In genomic region chr9:122219856-122220672, GRCh38 we compare ENCODE assay signal across 11 cellular contexts. TPM values are rescaled to one million over a fixed set of nuclear protein-coding genes. Genes with fewer than 3 reads are reported as not detected.
DNase-seq lines count a peak whose midpoint lies in the region; ATAC-seq and TF ChIP-seq lines count a peak whose summit lies in the region.
"Had no signal": no experiment of that assay in that cellular context is flagged by ENCODE, and none has a peak within 500 bp of the region (broad histone marks: within the 10 kb centered on the region; RNA-seq: fewer than 3 reads in every experiment).

No MANE protein-coding gene starts in this region.

- no peaks in the 10 kb centered on the region for H3K36me3 ChIP-seq in HAP-1 (replicated peaks)

- H3K4me3 ChIP-seq in HAP-1, result no peak overlapping the region

- H3K4me1 ChIP-seq in HAP-1, result no peaks in the 10 kb centered on the region

- H3K36me3 Mint-ChIP-seq in activated naive CD8-positive, alpha-beta T cell, result peaks cover 2% of the 10 kb centered on the region

- DNase-seq in GM13977 (ENCODE audit: low spot score) (peak; percentile 36), left ventricle myocardium superior (no peak), posterior vena cava (ENCODE audit: low spot score) (peak; percentile 79), DMS79 (lab: John Stamatoyannopoulos, UW) (no peak), HAP-1 (ENCODE audit: low spot score in 2 of 2) (no peak), NCI-H128 (lab: John Stamatoyannopoulos, UW; ENCODE audit: unreplicated experiment) (no peak)
- DNase-seq: activated CD4-positive, CD25-positive, alpha-beta regulatory T cell treated with anti-CD3 and anti-CD28 coated beads, Interleukin-2, amount 50 U/mL, for 72 hours; caudate nucleus; stimulated activated CD4-positive, alpha-beta T cell treated with anti-CD3 and anti-CD28 coated beads, Interleukin-2, amount 100 ng/mL, for 24 hours had no signal

- ATAC-seq in left ventricle myocardium superior, result peak; percentile 29
- ATAC-seq in GM19023 (IDR thresholded peaks at IDR 0.05; ENCODE audit: unreplicated experiment), result no peak

- intact Hi-C loops in left ventricle myocardium superior (cut with micrococcal nuclease), result no loop called here
- intact Hi-C loops in posterior vena cava (cut with DNase I), result no loop called here

- H3K27me3 ChIP-seq in HAP-1 (ENCODE audit: low read depth), result peaks cover 23% of the 10 kb centered on the region

- peaks cover 25% of the 10 kb centered on the region for H3K4me1 Mint-ChIP-seq in activated naive CD8-positive, alpha-beta T cell (ENCODE audit: low read depth)

- H3K4me3 Mint-ChIP-seq in activated naive CD8-positive, alpha-beta T cell, result peak overlapping the region; percentile 79

- H3K27me3 Mint-ChIP-seq in activated naive CD8-positive, alpha-beta T cell, result peaks cover 54% of the 10 kb centered on the region

- in situ Hi-C loops in GM13977 (cut with MboI; ENCODE audit: low pct_unique_long_range_greater_than_20kb, low sequenced_read_pairs, unreplicated experiment), result no loop called here
- in situ Hi-C loops in HAP-1 (cut with MboI; ENCODE audit: low sequenced_read_pairs), result no loop called here

- TF ChIP-seq CTCF in GM13977 (IDR thresholded peaks at IDR 0.05; ENCODE audit: extremely low read depth, insufficient read depth, missing control alignments), result no peak

- H3K9me3 Mint-ChIP-seq in activated naive CD8-positive, alpha-beta T cell (ENCODE audit: low read depth), result no peaks in the 10 kb centered on the region

- H3K9me3 ChIP-seq in HAP-1, result no peaks in the 10 kb centered on the region; the same call in 1 of the 2 replicates

- H3K27ac Mint-ChIP-seq in activated naive CD8-positive, alpha-beta T cell, result no peak overlapping the region

RNA-seq across cellular contexts. Expression of gene LHX6, which starts 8.7 kb away (rescaled TPM):
- total RNA-seq in left ventricle myocardium superior (8.0 TPM), posterior vena cava (10 to 100 TPM in 1 of 2 donors, 1 to 10 TPM in 1; 8.3 to 23.6 TPM)

RNA-seq across cellular contexts. Expression of gene RBM18, which starts 44.6 kb away (rescaled TPM):
- total RNA-seq in left ventricle myocardium superior (41.8 TPM), posterior vena cava (10 to 100 TPM; 18.9 to 19.2 TPM)

RNA-seq across cellular contexts. Expression of gene MRRF, which starts 44.6 kb away (rescaled TPM):
- total RNA-seq in left ventricle myocardium superior (41.3 TPM), posterior vena cava (10 to 100 TPM; 23.8 to 27.7 TPM)

Comparison
In these comparisons a context has a peak if more than half of its experiments do, and no peak if none do; other contexts are left out.
1. DNase-seq: peak in GM13977 (single experiment) and posterior vena cava (single experiment); none in left ventricle myocardium superior (single experiment), DMS79 (single experiment), HAP-1 (0 of 2) and NCI-H128 (single experiment).